20 cellular contexts compared by ENCODE assay signal in the genomic region with DNA sequence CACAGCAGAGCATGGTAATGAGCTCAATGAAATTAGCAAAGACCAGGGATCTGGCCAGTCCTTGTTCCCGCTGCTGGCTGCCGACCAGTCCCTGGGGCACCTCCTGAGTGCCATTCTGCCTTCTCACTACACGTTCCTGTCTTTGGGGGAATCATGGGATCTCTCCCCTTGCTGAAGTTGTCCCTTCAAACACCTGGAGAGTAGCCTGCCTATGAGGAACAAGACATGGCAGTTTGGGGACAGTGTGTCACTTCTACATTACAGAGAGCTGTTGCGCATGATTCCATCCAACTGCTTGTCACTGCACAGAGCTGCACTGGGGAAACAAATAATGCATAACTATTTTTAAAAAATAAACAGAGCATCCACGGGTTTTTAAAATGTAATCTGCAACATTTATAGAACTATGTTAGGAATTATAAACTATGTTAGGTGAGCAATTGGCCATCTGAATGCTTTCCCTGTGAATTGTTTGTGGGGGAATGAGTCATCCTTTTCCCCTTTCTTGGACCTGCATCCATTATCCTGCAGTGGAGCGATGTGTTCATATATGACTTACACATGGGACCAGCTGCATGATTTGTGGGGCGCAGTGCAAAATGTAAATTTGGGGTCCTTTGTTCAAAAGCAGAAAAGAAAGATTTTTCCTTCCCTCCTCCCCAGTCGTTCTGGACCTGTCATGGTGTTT.
DNase-seq lines count a peak whose midpoint lies in the region; ATAC-seq, FAIRE-seq and TF ChIP-seq lines count a peak whose summit lies in the region.
"Had no signal": no experiment of that assay in that cellular context is flagged by ENCODE, and none has a peak within 500 bp of the region (broad histone marks: within the 10 kb centered on the region; RNA-seq: fewer than 3 reads in every experiment).

No MANE protein-coding gene starts in this region.

- intact Hi-C loops in endothelial cell of umbilical vein (cut with micrococcal nuclease) = no loop called here

- no peak overlapping the region for H3K4me3 ChIP-seq in RWPE2 (ENCODE audit: severe bottlenecking)
- no peak overlapping the region for H3K4me3 ChIP-seq in endothelial cell of umbilical vein (replicated peaks in 1 of 3; ENCODE audit: insufficient read depth in 1 of 3, low read depth in 1 of 3, low read length in 3 of 3)
- H3K4me3 ChIP-seq: HAP-1, psoas muscle had no signal

- H3K79me2 ChIP-seq in endothelial cell of umbilical vein (ENCODE audit: control insufficient read depth, insufficient read depth, low read length) = no peaks in the 10 kb centered on the region

- TF ChIP-seq POLR2A in endothelial cell of umbilical vein (IDR thresholded peaks at IDR 0.05; ENCODE audit: low read depth, low read length) = no peak

- in situ Hi-C loops in G401 (cut with HindIII; ENCODE audit: low sequenced_read_pairs) = no loop called here

- H3K9me3 ChIP-seq in RWPE2 (ENCODE audit: severe bottlenecking) (no peaks in the 10 kb centered on the region), endothelial cell of umbilical vein (replicated peaks; ENCODE audit: control insufficient read depth, insufficient read depth, low read length) (no peaks in the 10 kb centered on the region)
- H3K9me3 ChIP-seq: HAP-1, psoas muscle had no signal

- no peaks in the 10 kb centered on the region for H4K20me1 ChIP-seq in endothelial cell of umbilical vein (replicated peaks; ENCODE audit: control insufficient read depth, extremely low read depth, insufficient read depth, low read length)

- CTCF ChIA-PET in endothelial cell of umbilical vein (lab: Charles Lee) = no interaction called here

- TF ChIP-seq CTCF in RWPE2 (IDR thresholded peaks at IDR 0.05; ENCODE audit: poor library complexity, severe bottlenecking) (no peak), endothelial cell of umbilical vein (IDR thresholded peaks at IDR 0.05; ENCODE audit: extremely low read depth in 1 of 2, insufficient read depth in 1 of 2, low read depth in 1 of 2, low read length in 2 of 2) (no peak)

- H3K4me1 ChIP-seq in RWPE2 (ENCODE audit: insufficient read depth, poor library complexity, severe bottlenecking) (peaks cover 11% of the 10 kb centered on the region), endothelial cell of umbilical vein (ENCODE audit: control insufficient read depth, extremely low read depth, insufficient read depth, low read length) (no peaks in the 10 kb centered on the region)
- H3K4me1 ChIP-seq: HAP-1, psoas muscle had no signal

- H3K9me1 ChIP-seq in endothelial cell of umbilical vein (replicated peaks; ENCODE audit: control insufficient read depth, extremely low read depth, insufficient read depth, low read length) = no peaks in the 10 kb centered on the region

- POLR2A ChIA-PET in endothelial cell of umbilical vein (lab: Charles Lee) = no interaction called here

- DNase-seq in A172 (ENCODE audit: low spot score) (peak; percentile 65), G401 (ENCODE audit: low spot score) (peak; percentile 56), RWPE2 (ENCODE audit: low spot score) (no peak), endothelial cell of umbilical vein (ENCODE audit: low read depth, low spot score) (no peak), NCI-H2171 treated with DMSO at 0.1 percent for 48 hours (lab: John Stamatoyannopoulos, UW) (no peak), cerebellar nuclear complex (lab: John Stamatoyannopoulos, UW) (no peak), NCI-H345 (lab: John Stamatoyannopoulos, UW) (no peak)
- DNase-seq: activated CD4-positive, alpha-beta memory T cell treated with anti-CD3 and anti-CD28 coated beads, Interleukin-2, amount 10 ng/mL, durations not matched to agents 7 days and 5 days; activated naive CD8-positive, alpha-beta T cell treated with anti-CD3 and anti-CD28 coated beads, Interleukin-2, amount 50 U/mL, for 24 hours; activated T-cell treated with anti-CD3 and anti-CD28 coated beads, Interleukin-2, amount 50 U/mL, for 72 hours; Calu3; MM.1S; naive thymus-derived CD8-positive, alpha-beta T cell; NCI-H2081; NCI-H526; psoas muscle; stimulated activated naive CD8-positive, alpha-beta T cell treated with anti-CD3 and anti-CD28 coated beads, Interleukin-15, amount 100 ng/mL, for 72 hours had no signal

- ATAC-seq in RWPE2 (ENCODE audit: low read depth) (peak; percentile 41; the same call in 2 of the 3 replicates), GM19463 (IDR thresholded peaks at IDR 0.05; ENCODE audit: unreplicated experiment) (no peak)
- ATAC-seq: activated naive CD8-positive, alpha-beta T cell treated with anti-CD3 and anti-CD28 coated beads, Interleukin-2, amount 50 U/mL, for 24 hours; activated T-cell treated with anti-CD3 and anti-CD28 coated beads, Interleukin-2, amount 50 U/mL, for 72 hours; naive thymus-derived CD8-positive, alpha-beta T cell; stimulated activated naive CD8-positive, alpha-beta T cell treated with anti-CD3 and anti-CD28 coated beads, Interleukin-15, amount 100 ng/mL, for 72 hours had no signal

- no peak overlapping the region for H3K27ac ChIP-seq in RWPE2 (ENCODE audit: poor library complexity, severe bottlenecking)
- H3K27ac ChIP-seq in endothelial cell of umbilical vein (ENCODE audit: insufficient read depth, low read depth, low read length) = no peak overlapping the region
- H3K27ac ChIP-seq: psoas muscle had no signal

- BruUV-seq in endothelial cell of umbilical vein (replicated peaks; lab: Mats Ljungman, UMichigan) = no TSS peak

- dilution Hi-C loops in endothelial cell of umbilical vein (cut with MboI; ENCODE audit: extremely low pct_ligation_motif_present, low sequenced_read_pairs) = no loop called here

- FAIRE-seq in endothelial cell of umbilical vein (lab: Jason Lieb, UNC) = peak; percentile 57
- FAIRE-seq: A204.1 had no signal

- H3K27me3 ChIP-seq in RWPE2 (ENCODE audit: insufficient read depth, poor library complexity, severe bottlenecking) = no peaks in the 10 kb centered on the region
- no peaks in the 10 kb centered on the region for H3K27me3 ChIP-seq in endothelial cell of umbilical vein (ENCODE audit: control insufficient read depth in 2 of 2, insufficient read depth in 2 of 2, low read length in 2 of 2)

- H3K4me2 ChIP-seq in endothelial cell of umbilical vein (ENCODE audit: insufficient read depth, low read length) = no peak overlapping the region

- H3K9ac ChIP-seq in endothelial cell of umbilical vein (replicated peaks; ENCODE audit: extremely low read depth, insufficient read depth, low read length) = no peak overlapping the region

- H3K36me3 ChIP-seq in RWPE2 (ENCODE audit: low read depth) (no peaks in the 10 kb centered on the region), endothelial cell of umbilical vein (ENCODE audit: control insufficient read depth in 2 of 2, extremely low read depth in 1 of 2, insufficient read depth in 2 of 2, low read length in 2 of 2) (no peaks in the 10 kb centered on the region)
- H3K36me3 ChIP-seq: HAP-1 had no signal

- no peak overlapping the region for H2AFZ ChIP-seq in endothelial cell of umbilical vein (ENCODE audit: low read depth, low read length)

TF ChIP-seq in endothelial cell of umbilical vein, 7 proteins besides CTCF, POLR2A, EP300 and RAD21:
- TF ChIP-seq JUN (IDR thresholded peaks at IDR 0.05; ENCODE audit: borderline replicate concordance, insufficient read depth, insufficient read length, low read depth) (no peak), EZH2 (IDR thresholded peaks at IDR 0.05; ENCODE audit: borderline replicate concordance, low read depth, low read length, severe bottlenecking) (no peak), FOS (IDR thresholded peaks at IDR 0.05; ENCODE audit: borderline replicate concordance, insufficient read depth, low read length) (peak; percentile 22)

Comparison
In these comparisons a context has a peak if more than half of its experiments do, and no peak if none do; other contexts are left out.
1. DNase-seq: peak in A172 (single experiment) and G401 (single experiment); none in RWPE2 (single experiment), endothelial cell of umbilical vein (single experiment), NCI-H2171 treated with DMSO at 0.1 percent for 48 hours (single experiment), cerebellar nuclear complex (0 of 2) and NCI-H345 (single experiment).